In genomic region chr19:13071444-13072205, GRCh38 we compare ENCODE assay signal across 22 cellular contexts. TPM values are rescaled to one million over a fixed set of nuclear protein-coding genes. Genes with fewer than 3 reads are reported as not detected.
DNase-seq lines count a peak whose midpoint lies in the region; ATAC-seq and TF ChIP-seq lines count a peak whose summit lies in the region.
"Had no signal": no experiment of that assay in that cellular context is flagged by ENCODE, and none has a peak within 500 bp of the region (broad histone marks: within the 10 kb centered on the region; RNA-seq: fewer than 3 reads in every experiment).

No MANE protein-coding gene starts in this region.

- no peak overlapping the region for H3K27ac Mint-ChIP-seq in naive thymus-derived CD4-positive, alpha-beta T cell
- H3K27ac Mint-ChIP-seq: activated T-cell treated with anti-CD3 and anti-CD28 coated beads, Interleukin-2, amount 50 U/mL, for 24 hours; CD4-positive, alpha-beta T cell had no signal

- intact Hi-C loops in naive thymus-derived CD4-positive, alpha-beta T cell (cut with micrococcal nuclease), result no loop called here

- H3K36me3 Mint-ChIP-seq in naive thymus-derived CD4-positive, alpha-beta T cell, result peaks cover 0 to 15% (median 0%) of the 10 kb centered on the region in 5 donors

- peaks cover 0 to 2% (median 0%) of the 10 kb centered on the region in 7 donors for H3K4me1 Mint-ChIP-seq in naive thymus-derived CD4-positive, alpha-beta T cell

- no peak for TF ChIP-seq CTCF in suprapubic skin (IDR thresholded peaks at IDR 0.05)

- POLR2A ChIA-PET in naive thymus-derived CD4-positive, alpha-beta T cell (lab: Charles Lee), result no interaction called here

- H3K4me3 ChIP-seq in SK-N-MC, result no peak overlapping the region
- H3K4me3 ChIP-seq in suprapubic skin, result no peak overlapping the region
- H3K4me3 ChIP-seq in naive thymus-derived CD4-positive, alpha-beta T cell (ENCODE audit: low read length), result no peak overlapping the region
- H3K4me3 ChIP-seq: GM23248, Peyer's patch, SJSA1, smooth muscle cell had no signal

- ATAC-seq in naive thymus-derived CD4-positive, alpha-beta T cell, result no peak
- no peak for ATAC-seq in GM21528 (IDR thresholded peaks at IDR 0.05; ENCODE audit: low FRiP score, unreplicated experiment)

- peak overlapping the region; percentile 48 for H3K27ac ChIP-seq in SK-N-MC
- H3K27ac ChIP-seq in suprapubic skin, result peak overlapping the region; percentile 72
- H3K27ac ChIP-seq in naive thymus-derived CD4-positive, alpha-beta T cell (ENCODE audit: low read depth, low read length), result no peak overlapping the region
- H3K27ac ChIP-seq: GM23248, Peyer's patch, SJSA1, testis had no signal

- peaks cover 58% of the 10 kb centered on the region for H3K4me1 ChIP-seq in suprapubic skin
- H3K4me1 ChIP-seq in naive thymus-derived CD4-positive, alpha-beta T cell (ENCODE audit: control insufficient read depth in 2 of 2, insufficient read depth in 2 of 2, low read length in 2 of 2), result no peaks in the 10 kb centered on the region
- H3K4me1 ChIP-seq: SJSA1 had no signal

- H3K36me3 ChIP-seq in SK-N-MC (ENCODE audit: insufficient read depth, low read length) (peaks cover 12% of the 10 kb centered on the region; the same call in 1 of the 2 replicates), suprapubic skin (peaks cover 26% of the 10 kb centered on the region)
- no peaks in the 10 kb centered on the region for H3K36me3 ChIP-seq in naive thymus-derived CD4-positive, alpha-beta T cell (ENCODE audit: control insufficient read depth in 2 of 3, insufficient read depth in 3 of 3, low read length in 3 of 3)

- DNase-seq in NCI-H1694 (lab: John Stamatoyannopoulos, UW), result peak; percentile 23
- DNase-seq in SK-N-MC (ENCODE audit: low read depth, low spot score), result no peak
- peak; percentile 55 for DNase-seq in myocyte (ENCODE audit: low read depth)
- no peak for DNase-seq in suprapubic skin (ENCODE audit: low spot score in 2 of 2)
- no peak for DNase-seq in activated CD8-positive, alpha-beta memory T cell treated with anti-CD3 and anti-CD28 coated beads, Interleukin-2, amount 50 U/mL, for 48 hours
- DNase-seq in naive thymus-derived CD4-positive, alpha-beta T cell, result no peak
- DNase-seq: activated CD8-positive, alpha-beta memory T cell treated with anti-CD3 and anti-CD28 coated beads for 24 hours; activated T-cell treated with anti-CD3 and anti-CD28 coated beads, Interleukin-2, amount 50 U/mL, for 24 hours; CD4-positive, alpha-beta T cell; cortex of kidney; DMS153; GM23248; KG1; kidney; NCI-H1436 treated with DMSO at 0.1 percent for 48 hours; NCI-H510A treated with DMSO at 0.1 percent for 48 hours; Peyer's patch; stimulated activated CD4-positive, alpha-beta T cell treated with anti-CD3 and anti-CD28 coated beads, Interleukin-2, amount 100 ng/mL, for 24 hours; testis had no signal

- 68% methylated on average over 9 of the region's 9 CpGs for WGBS in suprapubic skin

- no peak overlapping the region for H3K4me3 Mint-ChIP-seq in naive thymus-derived CD4-positive, alpha-beta T cell
- H3K4me3 Mint-ChIP-seq: activated T-cell treated with anti-CD3 and anti-CD28 coated beads, Interleukin-2, amount 50 U/mL, for 24 hours; CD4-positive, alpha-beta T cell had no signal

- H3K9me3 Mint-ChIP-seq in naive thymus-derived CD4-positive, alpha-beta T cell, result peaks cover 0 to 2% (median 0%) of the 10 kb centered on the region in 11 donors
- H3K9me3 Mint-ChIP-seq: activated T-cell treated with anti-CD3 and anti-CD28 coated beads, Interleukin-2, amount 50 U/mL, for 24 hours; CD4-positive, alpha-beta T cell had no signal

- no peaks in the 10 kb centered on the region for H3K27me3 Mint-ChIP-seq in naive thymus-derived CD4-positive, alpha-beta T cell
- H3K27me3 Mint-ChIP-seq: activated T-cell treated with anti-CD3 and anti-CD28 coated beads, Interleukin-2, amount 50 U/mL, for 24 hours; CD4-positive, alpha-beta T cell had no signal

- H3K27me3 ChIP-seq in suprapubic skin, result no peaks in the 10 kb centered on the region
- H3K27me3 ChIP-seq in naive thymus-derived CD4-positive, alpha-beta T cell (ENCODE audit: control insufficient read depth in 2 of 2, insufficient read depth in 2 of 2, low read length in 2 of 2), result no peaks in the 10 kb centered on the region
- H3K27me3 ChIP-seq: Peyer's patch, SJSA1, testis had no signal

- CTCF ChIA-PET in naive thymus-derived CD4-positive, alpha-beta T cell (lab: Charles Lee), result interaction anchor here (0.6 kb wide), 1 partner anchor 10 kb away, joined by 3 read pairs; no protein-coding TSS in a partner anchor

- no peak for TF ChIP-seq POLR2A in suprapubic skin (IDR thresholded peaks at IDR 0.05)

- no peak for TF ChIP-seq EP300 in suprapubic skin (IDR thresholded peaks at IDR 0.05)

- H3K9ac ChIP-seq in SK-N-MC (ENCODE audit: insufficient read length), result no peak overlapping the region
- H3K9ac ChIP-seq: GM23248 had no signal

- H3K9me3 ChIP-seq in SK-N-MC (ENCODE audit: low read depth, low read length) (no peaks in the 10 kb centered on the region), suprapubic skin (no peaks in the 10 kb centered on the region)
- H3K9me3 ChIP-seq in naive thymus-derived CD4-positive, alpha-beta T cell (ENCODE audit: control insufficient read depth in 2 of 3, low read length in 3 of 3), result no peaks in the 10 kb centered on the region
- H3K9me3 ChIP-seq: Peyer's patch, SJSA1, testis had no signal

RNA-seq across cellular contexts. Expression of gene LYL1, which starts 31.0 kb away (rescaled TPM):
- total RNA-seq in myocyte (not detected in 2 replicates), suprapubic skin (1 to 10 TPM; 1.5 to 2.7 (median 2.2) TPM)
- polyA plus RNA-seq in myocyte (2012), result 0.06 TPM
- 10 to 100 TPM in 1 of 5 experiments, 1 to 10 TPM in 4; 4.6 to 22.6 (median 7.8) TPM for total RNA-seq in naive thymus-derived CD4-positive, alpha-beta T cell
- 1 to 10 TPM; 2.4 to 2.9 TPM for polyA plus RNA-seq in naive thymus-derived CD4-positive, alpha-beta T cell
- total RNA-seq: GM23248, SJSA1 had no signal

RNA-seq across cellular contexts. Expression of gene TRMT1, which starts 44.9 kb away (rescaled TPM):
- total RNA-seq in myocyte (23.3 and 30.0 TPM in 2 replicates), suprapubic skin (10 to 100 TPM; 35.1 to 46.2 (median 40.6) TPM)
- 20.0 TPM for polyA plus RNA-seq in myocyte (2012)
- total RNA-seq in naive thymus-derived CD4-positive, alpha-beta T cell, result 10 to 100 TPM; 64.2 to 96.4 (median 87.8) TPM
- polyA plus RNA-seq in naive thymus-derived CD4-positive, alpha-beta T cell, result 10 to 100 TPM; 22.6 to 36.3 TPM

RNA-seq across cellular contexts. Expression of gene NACC1, which starts 46.4 kb away (rescaled TPM):
- total RNA-seq in myocyte (59.7 and 66.2 TPM in 2 replicates), suprapubic skin (10 to 100 TPM; 13.4 to 47.6 (median 35.3) TPM)
- polyA plus RNA-seq in myocyte (2012), result 42.8 TPM
- 10 to 100 TPM; 18.0 to 72.7 (median 22.4) TPM for total RNA-seq in naive thymus-derived CD4-positive, alpha-beta T cell
- polyA plus RNA-seq in naive thymus-derived CD4-positive, alpha-beta T cell, result 1 to 10 TPM; 1.7 to 2.0 TPM

Comparison
In these comparisons a context has a peak if more than half of its experiments do, and no peak if none do; other contexts are left out.
1. DNase-seq: peak in NCI-H1694 (single experiment) and myocyte (single experiment); none in SK-N-MC (single experiment), suprapubic skin (0 of 2), activated CD8-positive, alpha-beta memory T cell treated with anti-CD3 and anti-CD28 coated beads, Interleukin-2, amount 50 U/mL, for 48 hours (single experiment) and naive thymus-derived CD4-positive, alpha-beta T cell (0 of 9).